Comparison of ENCODE assay signal across 1 cellular context in the genomic region with DNA sequence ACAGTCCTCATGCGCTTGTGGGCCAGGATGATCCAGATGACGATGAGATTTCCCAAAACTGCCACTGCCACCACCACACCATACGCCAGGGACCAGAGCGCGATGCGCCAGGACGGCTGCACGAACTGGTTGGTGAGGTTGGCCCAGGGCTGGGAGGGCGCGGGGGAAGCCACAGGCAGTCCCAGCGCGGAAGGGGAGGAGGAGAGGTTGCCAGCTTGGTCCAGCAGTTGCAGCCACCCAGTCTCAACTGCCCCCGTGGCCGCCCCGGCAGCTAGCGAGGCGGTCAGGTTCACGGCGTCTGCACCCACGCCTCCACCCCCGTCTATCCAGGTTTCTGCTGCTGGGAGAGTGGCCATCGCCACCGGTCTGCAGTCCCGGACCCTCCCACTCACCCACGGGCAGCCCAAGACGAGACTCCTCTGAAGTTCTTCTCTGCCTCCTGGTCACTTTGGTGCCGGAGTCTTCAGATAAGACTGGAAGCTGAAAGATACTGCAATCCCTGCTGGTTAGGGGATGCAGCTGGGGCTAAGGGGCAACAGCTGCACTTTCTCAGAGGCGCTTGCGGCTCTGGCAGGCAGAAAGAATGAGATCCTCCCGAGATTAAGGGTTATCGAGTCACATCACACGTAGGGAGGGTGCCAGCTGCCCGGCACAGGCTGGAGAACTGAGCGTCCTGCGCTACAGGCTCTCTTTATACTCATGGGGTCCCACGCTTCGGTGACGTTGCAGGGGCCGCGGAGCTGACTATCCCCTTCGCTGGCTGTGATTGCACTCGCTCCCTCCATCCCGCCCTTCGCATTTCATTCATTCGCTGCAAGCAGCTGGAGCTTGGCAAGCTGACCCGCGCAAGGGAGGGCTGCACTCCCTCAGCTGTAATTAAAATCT.
A peak's percentile ranks its signal among the peaks of the same experiment; 100 is the strongest.
TF ChIP-seq lines count a peak whose summit lies in the region.

A gene with protein sequence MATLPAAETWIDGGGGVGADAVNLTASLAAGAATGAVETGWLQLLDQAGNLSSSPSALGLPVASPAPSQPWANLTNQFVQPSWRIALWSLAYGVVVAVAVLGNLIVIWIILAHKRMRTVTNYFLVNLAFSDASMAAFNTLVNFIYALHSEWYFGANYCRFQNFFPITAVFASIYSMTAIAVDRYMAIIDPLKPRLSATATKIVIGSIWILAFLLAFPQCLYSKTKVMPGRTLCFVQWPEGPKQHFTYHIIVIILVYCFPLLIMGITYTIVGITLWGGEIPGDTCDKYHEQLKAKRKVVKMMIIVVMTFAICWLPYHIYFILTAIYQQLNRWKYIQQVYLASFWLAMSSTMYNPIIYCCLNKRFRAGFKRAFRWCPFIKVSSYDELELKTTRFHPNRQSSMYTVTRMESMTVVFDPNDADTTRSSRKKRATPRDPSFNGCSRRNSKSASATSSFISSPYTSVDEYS (minus strand): TSS at position 666 of the 885 bp plus-strand sequence. CDS start 310 bp downstream, at position 356.

TF ChIP-seq in WTC11, 78 proteins besides CTCF, POLR2A, EP300 and RAD21 (continued from another document and continues in another):
- TF ChIP-seq, protein P1, sequence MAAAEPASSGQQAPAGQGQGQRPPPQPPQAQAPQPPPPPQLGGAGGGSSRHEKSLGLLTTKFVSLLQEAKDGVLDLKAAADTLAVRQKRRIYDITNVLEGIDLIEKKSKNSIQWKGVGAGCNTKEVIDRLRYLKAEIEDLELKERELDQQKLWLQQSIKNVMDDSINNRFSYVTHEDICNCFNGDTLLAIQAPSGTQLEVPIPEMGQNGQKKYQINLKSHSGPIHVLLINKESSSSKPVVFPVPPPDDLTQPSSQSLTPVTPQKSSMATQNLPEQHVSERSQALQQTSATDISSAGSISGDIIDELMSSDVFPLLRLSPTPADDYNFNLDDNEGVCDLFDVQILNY (CRISPR knock-in tag; IDR thresholded peaks at IDR 0.05) = no peak; the same call in 1 of the 2 replicates
- TF ChIP-seq CBFB (CRISPR knock-in tag; IDR thresholded peaks at IDR 0.05; ENCODE audit: low read depth) (no peak), ZNF232 (CRISPR knock-in tag; IDR thresholded peaks at IDR 0.05) (no peak), NFE2L1 (CRISPR knock-in tag; IDR thresholded peaks at IDR 0.05) (0 out of 2 replicates have a peak, but pooled peaks have one; percentile 2), GTF2I (CRISPR knock-in tag; conservative IDR thresholded peaks at IDR 0.05) (no peak), MLX (CRISPR knock-in tag; IDR thresholded peaks at IDR 0.05) (no peak), SOX15 (CRISPR knock-in tag; IDR thresholded peaks at IDR 0.05) (no peak), ELF4 (CRISPR knock-in tag; IDR thresholded peaks at IDR 0.05; ENCODE audit: low read depth) (no peak), ZSCAN18 (CRISPR knock-in tag; IDR thresholded peaks at IDR 0.05) (no peak), ZNF317 (CRISPR knock-in tag; IDR thresholded peaks at IDR 0.05; ENCODE audit: borderline replicate concordance, low read depth) (no peak), ZNF263 (CRISPR knock-in tag; IDR thresholded peaks at IDR 0.05; ENCODE audit: low read depth) (no peak), TCF7 (CRISPR knock-in tag; IDR thresholded peaks at IDR 0.05; ENCODE audit: low read depth) (no peak), USF2 (CRISPR knock-in tag; IDR thresholded peaks at IDR 0.05) (0 out of 2 replicates have a peak, but pooled peaks have one; percentile 7), CREB1 (CRISPR knock-in tag; IDR thresholded peaks at IDR 0.05) (no peak), NFYB (CRISPR knock-in tag; conservative IDR thresholded peaks at IDR 0.05; ENCODE audit: low read depth) (no peak), EMX1 (CRISPR knock-in tag; IDR thresholded peaks at IDR 0.05) (peak; percentile 29; the same call in 1 of the 2 replicates), OVOL2 (CRISPR knock-in tag; IDR thresholded peaks at IDR 0.05; ENCODE audit: borderline replicate concordance) (no peak), SMAD4 (CRISPR knock-in tag; IDR thresholded peaks at IDR 0.05) (no peak), MYBL2 (CRISPR knock-in tag; IDR thresholded peaks at IDR 0.05) (0 out of 2 replicates have a peak, but pooled peaks have one; percentile 31), JUN (CRISPR knock-in tag; IDR thresholded peaks at IDR 0.05) (no peak; the same call in 1 of the 2 replicates), ETV6 (CRISPR knock-in tag; IDR thresholded peaks at IDR 0.05) (no peak), CDX4 (CRISPR knock-in tag; IDR thresholded peaks at IDR 0.05; ENCODE audit: borderline replicate concordance) (no peak), ZNF281 (CRISPR knock-in tag; IDR thresholded peaks at IDR 0.05) (no peak), ZNF219 (CRISPR knock-in tag; IDR thresholded peaks at IDR 0.05; ENCODE audit: borderline replicate concordance) (no peak), ESRRA (CRISPR knock-in tag; IDR thresholded peaks at IDR 0.05; ENCODE audit: borderline replicate concordance) (no peak), IRF2 (CRISPR knock-in tag; IDR thresholded peaks at IDR 0.05; ENCODE audit: borderline replicate concordance, low read depth) (no peak), AR (CRISPR knock-in tag; IDR thresholded peaks at IDR 0.05) (no peak)
- TF ChIP-seq, protein P2, sequence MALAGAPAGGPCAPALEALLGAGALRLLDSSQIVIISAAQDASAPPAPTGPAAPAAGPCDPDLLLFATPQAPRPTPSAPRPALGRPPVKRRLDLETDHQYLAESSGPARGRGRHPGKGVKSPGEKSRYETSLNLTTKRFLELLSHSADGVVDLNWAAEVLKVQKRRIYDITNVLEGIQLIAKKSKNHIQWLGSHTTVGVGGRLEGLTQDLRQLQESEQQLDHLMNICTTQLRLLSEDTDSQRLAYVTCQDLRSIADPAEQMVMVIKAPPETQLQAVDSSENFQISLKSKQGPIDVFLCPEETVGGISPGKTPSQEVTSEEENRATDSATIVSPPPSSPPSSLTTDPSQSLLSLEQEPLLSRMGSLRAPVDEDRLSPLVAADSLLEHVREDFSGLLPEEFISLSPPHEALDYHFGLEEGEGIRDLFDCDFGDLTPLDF (CRISPR knock-in tag; IDR thresholded peaks at IDR 0.05) = no peak
- TF ChIP-seq, protein P3, sequence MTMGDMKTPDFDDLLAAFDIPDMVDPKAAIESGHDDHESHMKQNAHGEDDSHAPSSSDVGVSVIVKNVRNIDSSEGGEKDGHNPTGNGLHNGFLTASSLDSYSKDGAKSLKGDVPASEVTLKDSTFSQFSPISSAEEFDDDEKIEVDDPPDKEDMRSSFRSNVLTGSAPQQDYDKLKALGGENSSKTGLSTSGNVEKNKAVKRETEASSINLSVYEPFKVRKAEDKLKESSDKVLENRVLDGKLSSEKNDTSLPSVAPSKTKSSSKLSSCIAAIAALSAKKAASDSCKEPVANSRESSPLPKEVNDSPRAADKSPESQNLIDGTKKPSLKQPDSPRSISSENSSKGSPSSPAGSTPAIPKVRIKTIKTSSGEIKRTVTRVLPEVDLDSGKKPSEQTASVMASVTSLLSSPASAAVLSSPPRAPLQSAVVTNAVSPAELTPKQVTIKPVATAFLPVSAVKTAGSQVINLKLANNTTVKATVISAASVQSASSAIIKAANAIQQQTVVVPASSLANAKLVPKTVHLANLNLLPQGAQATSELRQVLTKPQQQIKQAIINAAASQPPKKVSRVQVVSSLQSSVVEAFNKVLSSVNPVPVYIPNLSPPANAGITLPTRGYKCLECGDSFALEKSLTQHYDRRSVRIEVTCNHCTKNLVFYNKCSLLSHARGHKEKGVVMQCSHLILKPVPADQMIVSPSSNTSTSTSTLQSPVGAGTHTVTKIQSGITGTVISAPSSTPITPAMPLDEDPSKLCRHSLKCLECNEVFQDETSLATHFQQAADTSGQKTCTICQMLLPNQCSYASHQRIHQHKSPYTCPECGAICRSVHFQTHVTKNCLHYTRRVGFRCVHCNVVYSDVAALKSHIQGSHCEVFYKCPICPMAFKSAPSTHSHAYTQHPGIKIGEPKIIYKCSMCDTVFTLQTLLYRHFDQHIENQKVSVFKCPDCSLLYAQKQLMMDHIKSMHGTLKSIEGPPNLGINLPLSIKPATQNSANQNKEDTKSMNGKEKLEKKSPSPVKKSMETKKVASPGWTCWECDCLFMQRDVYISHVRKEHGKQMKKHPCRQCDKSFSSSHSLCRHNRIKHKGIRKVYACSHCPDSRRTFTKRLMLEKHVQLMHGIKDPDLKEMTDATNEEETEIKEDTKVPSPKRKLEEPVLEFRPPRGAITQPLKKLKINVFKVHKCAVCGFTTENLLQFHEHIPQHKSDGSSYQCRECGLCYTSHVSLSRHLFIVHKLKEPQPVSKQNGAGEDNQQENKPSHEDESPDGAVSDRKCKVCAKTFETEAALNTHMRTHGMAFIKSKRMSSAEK (CRISPR knock-in tag; IDR thresholded peaks at IDR 0.05; ENCODE audit: borderline replicate concordance) = no peak
- TF ChIP-seq, protein P4, sequence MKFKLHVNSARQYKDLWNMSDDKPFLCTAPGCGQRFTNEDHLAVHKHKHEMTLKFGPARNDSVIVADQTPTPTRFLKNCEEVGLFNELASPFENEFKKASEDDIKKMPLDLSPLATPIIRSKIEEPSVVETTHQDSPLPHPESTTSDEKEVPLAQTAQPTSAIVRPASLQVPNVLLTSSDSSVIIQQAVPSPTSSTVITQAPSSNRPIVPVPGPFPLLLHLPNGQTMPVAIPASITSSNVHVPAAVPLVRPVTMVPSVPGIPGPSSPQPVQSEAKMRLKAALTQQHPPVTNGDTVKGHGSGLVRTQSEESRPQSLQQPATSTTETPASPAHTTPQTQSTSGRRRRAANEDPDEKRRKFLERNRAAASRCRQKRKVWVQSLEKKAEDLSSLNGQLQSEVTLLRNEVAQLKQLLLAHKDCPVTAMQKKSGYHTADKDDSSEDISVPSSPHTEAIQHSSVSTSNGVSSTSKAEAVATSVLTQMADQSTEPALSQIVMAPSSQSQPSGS (CRISPR knock-in tag; IDR thresholded peaks at IDR 0.05; ENCODE audit: borderline replicate concordance, low read depth) = no peak
